Comparison of ENCODE assay signal across 30 cellular contexts in genomic region chr7:52669031-52669430, GRCh38.
"Had no signal": no experiment of that assay in that cellular context is flagged by ENCODE, and none has a peak within 500 bp of the region (broad histone marks: within the 10 kb centered on the region; RNA-seq: fewer than 3 reads in every experiment).

No MANE protein-coding gene starts in this region.

- H3K4me3 ChIP-seq: PC-9 had no signal

- DNase-seq: activated CD4-positive, alpha-beta T cell treated with anti-CD3 and anti-CD28 coated beads, Interleukin-2, amount 10 ng/mL, durations not matched to agents 24 days and 14 days; activated CD4-positive, alpha-beta T cell treated with anti-CD3 and anti-CD28 coated beads, Interleukin-2, amount 50 U/mL, for 4 hours; activated CD8-positive, alpha-beta T cell treated with anti-CD3 and anti-CD28 coated beads for 36 hours; activated effector memory CD4-positive, alpha-beta T cell treated with anti-CD3 and anti-CD28 coated beads, Interleukin-2, amount 50 U/mL, for 16 hours; activated naive CD4-positive, alpha-beta T cell; activated naive CD4-positive, alpha-beta T cell treated with anti-CD3 and anti-CD28 coated beads, Interleukin-2, amount 50 U/mL, for 16 hours; activated naive CD8-positive, alpha-beta T cell treated with anti-CD3 and anti-CD28 coated beads for 36 hours; activated T-cell treated with anti-CD3 and anti-CD28 coated beads, Interleukin-2, amount 50 U/mL, for 1 hour; activated T-cell treated with anti-CD3 and anti-CD28 coated beads, Interleukin-2, amount 50 U/mL, for 72 hours; amniotic stem cell; brain microvascular endothelial cell; central memory CD4-positive, alpha-beta T cell; Karpas-422; KBM-7; NCI-H1105; NCI-H1417 treated with DMSO at 0.1 percent for 48 hours; NCI-H187 treated with DMSO at 0.1 percent for 48 hours; NCI-H2081; NCI-H2171 treated with DMSO at 0.1 percent for 48 hours; NCI-H2227 treated with DMSO at 0.1 percent for 48 hours; NCI-H446 treated with DMSO at 0.1 percent for 48 hours; NCI-H524; NCI-H69; NCI-H82; Right ventricle myocardium superior had no signal

- H3K9me3 Mint-ChIP-seq: activated CD4-positive, alpha-beta T cell treated with anti-CD3 and anti-CD28 coated beads, Interleukin-2, amount 10 ng/mL, durations not matched to agents 24 days and 14 days had no signal

- H3K36me3 Mint-ChIP-seq: activated naive CD8-positive, alpha-beta T cell treated with anti-CD3 and anti-CD28 coated beads for 36 hours had no signal

- H3K27me3 Mint-ChIP-seq: activated CD4-positive, alpha-beta T cell treated with anti-CD3 and anti-CD28 coated beads, Interleukin-2, amount 10 ng/mL, durations not matched to agents 24 days and 14 days; activated CD8-positive, alpha-beta T cell treated with anti-CD3 and anti-CD28 coated beads for 36 hours; activated naive CD8-positive, alpha-beta T cell treated with anti-CD3 and anti-CD28 coated beads for 36 hours; activated T-helper 17 cell treated with anti-CD3 and anti-CD28 coated beads, Interleukin-2, amount 50 U/mL, for 72 hours had no signal

- H3K4me3 Mint-ChIP-seq: activated CD4-positive, alpha-beta T cell treated with anti-CD3 and anti-CD28 coated beads, Interleukin-2, amount 10 ng/mL, durations not matched to agents 24 days and 14 days; activated CD8-positive, alpha-beta T cell treated with anti-CD3 and anti-CD28 coated beads for 36 hours; activated naive CD8-positive, alpha-beta T cell treated with anti-CD3 and anti-CD28 coated beads for 36 hours; activated T-cell treated with anti-CD3 and anti-CD28 coated beads, Interleukin-2, amount 50 U/mL, for 72 hours; activated T-helper 17 cell treated with anti-CD3 and anti-CD28 coated beads, Interleukin-2, amount 50 U/mL, for 72 hours; T-helper 1 cell treated with Interleukin-12 subunit alpha and Interleukin-12 subunit beta and Interleukin-4 antibody, amounts not matched to agents 30 μg/mL and 1 μg/mL, for 36 hours; T-helper 2 cell treated with Interferon-gamma antibody and Interleukin-4, amounts not matched to agents 5 μg/mL and 100 μg/mL, for 36 hours had no signal

- H3K27ac ChIP-seq: brain microvascular endothelial cell, PC-9, RWPE1 had no signal

- ATAC-seq: activated CD8-positive, alpha-beta T cell treated with anti-CD3 and anti-CD28 coated beads for 36 hours; activated T-cell treated with anti-CD3 and anti-CD28 coated beads, Interleukin-2, amount 50 U/mL, for 72 hours; activated T-helper 17 cell treated with anti-CD3 and anti-CD28 coated beads, Interleukin-2, amount 50 U/mL, for 72 hours had no signal

- H3K36me3 ChIP-seq: brain microvascular endothelial cell had no signal

- H3K27me3 ChIP-seq: brain microvascular endothelial cell had no signal

- H3K4me1 Mint-ChIP-seq: activated CD4-positive, alpha-beta T cell treated with anti-CD3 and anti-CD28 coated beads, Interleukin-2, amount 10 ng/mL, durations not matched to agents 24 days and 14 days; activated naive CD8-positive, alpha-beta T cell treated with anti-CD3 and anti-CD28 coated beads for 36 hours; activated T-helper 17 cell treated with anti-CD3 and anti-CD28 coated beads, Interleukin-2, amount 50 U/mL, for 72 hours had no signal

- H3K27ac Mint-ChIP-seq: activated CD4-positive, alpha-beta T cell treated with anti-CD3 and anti-CD28 coated beads, Interleukin-2, amount 10 ng/mL, durations not matched to agents 24 days and 14 days; activated CD8-positive, alpha-beta T cell treated with anti-CD3 and anti-CD28 coated beads for 36 hours; activated naive CD8-positive, alpha-beta T cell treated with anti-CD3 and anti-CD28 coated beads for 36 hours; activated T-cell treated with anti-CD3 and anti-CD28 coated beads, Interleukin-2, amount 50 U/mL, for 72 hours; activated T-helper 17 cell treated with anti-CD3 and anti-CD28 coated beads, Interleukin-2, amount 50 U/mL, for 72 hours; T-helper 1 cell treated with Interleukin-12 subunit alpha and Interleukin-12 subunit beta and Interleukin-4 antibody, amounts not matched to agents 30 μg/mL and 1 μg/mL, for 36 hours; T-helper 2 cell treated with Interferon-gamma antibody and Interleukin-4, amounts not matched to agents 5 μg/mL and 100 μg/mL, for 36 hours had no signal
